Comparison of ENCODE assay signal across 8 cellular contexts in the genomic region with DNA sequence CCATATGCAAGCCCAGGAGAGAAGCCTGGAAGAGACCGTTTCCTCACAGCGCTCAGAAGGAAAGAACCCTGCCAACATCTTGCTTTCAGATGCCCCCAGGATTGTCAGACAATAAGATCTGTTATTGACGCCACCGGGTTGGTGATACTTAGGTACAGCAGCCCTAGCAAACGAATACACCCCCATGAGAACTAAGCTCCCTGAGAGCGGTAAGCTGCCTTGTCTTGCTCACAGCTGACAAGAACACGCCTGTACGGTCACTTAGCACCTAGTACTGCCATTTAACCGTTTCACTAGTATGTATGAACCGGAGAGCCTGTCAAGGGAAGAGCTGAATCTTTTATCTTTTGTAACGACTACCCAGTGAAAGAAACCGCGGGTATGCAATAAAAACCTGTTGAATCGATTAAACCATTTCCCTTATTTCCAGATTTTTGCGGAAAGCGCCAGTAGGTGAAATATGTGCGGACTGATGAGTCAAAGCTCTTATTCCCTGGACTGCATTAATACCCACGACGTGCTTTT. TPM values are rescaled to one million over a fixed set of nuclear protein-coding genes. Genes with fewer than 3 reads are reported as not detected.
DNase-seq lines count a peak whose midpoint lies in the region; ATAC-seq and TF ChIP-seq lines count a peak whose summit lies in the region.

No MANE protein-coding gene starts in this region.

- H3K79me1 ChIP-seq in mesendoderm (ENCODE audit: low read length): peaks cover 1% of the 10 kb centered on the region

- H3K27me3 ChIP-seq in mesendoderm (ENCODE audit: insufficient read depth, low read length, poor library complexity) (no peaks in the 10 kb centered on the region), vagina (no peaks in the 10 kb centered on the region)

- H4K8ac ChIP-seq in mesendoderm (ENCODE audit: low read depth, low read length): no peak overlapping the region

- peak overlapping the region; percentile 40 for H3K4me3 ChIP-seq in mesendoderm (ENCODE audit: low read length)
- peak overlapping the region; percentile 43 to 53 for H3K4me3 ChIP-seq in vagina

- H3K18ac ChIP-seq in mesendoderm (ENCODE audit: low read length): no peak overlapping the region

- TF ChIP-seq CTCF in chondrocyte (IDR thresholded peaks at IDR 0.05) (no peak), vagina (IDR thresholded peaks at IDR 0.05) (no peak)

- peak overlapping the region; percentile 46 for H3K56ac ChIP-seq in mesendoderm (ENCODE audit: low read length)

- peaks cover 15% of the 10 kb centered on the region for H3K4me1 Mint-ChIP-seq in chondrocyte (ENCODE audit: low read depth)

- peak overlapping the region; percentile 45 for H3K9ac ChIP-seq in mesendoderm (ENCODE audit: low read length)

- H3K23ac ChIP-seq in mesendoderm (ENCODE audit: low read length): no peak overlapping the region

- intact Hi-C loops in vagina (cut with DNase I): no loop called here

- H4K5ac ChIP-seq in mesendoderm (ENCODE audit: low read length): no peak overlapping the region

- peak overlapping the region; percentile 77 for H3K27ac Mint-ChIP-seq in chondrocyte (ENCODE audit: unreplicated experiment)

- ATAC-seq in HG03439 (IDR thresholded peaks at IDR 0.05; ENCODE audit: unreplicated experiment): no peak

- no peaks in the 10 kb centered on the region for H3K79me2 ChIP-seq in mesendoderm (ENCODE audit: control insufficient read depth, insufficient read depth, low read length)

- TF ChIP-seq POLR2A in vagina (IDR thresholded peaks at IDR 0.05): no peak

- no peaks in the 10 kb centered on the region for H3K36me3 ChIP-seq in mesendoderm (ENCODE audit: control insufficient read depth, insufficient read depth, low read length)
- H3K36me3 ChIP-seq in vagina: no peaks in the 10 kb centered on the region

- no peak overlapping the region for H2BK15ac ChIP-seq in mesendoderm (replicated peaks; ENCODE audit: low read depth)

- H2BK5ac ChIP-seq in mesendoderm (ENCODE audit: low read length): no peak overlapping the region

- H3K9me3 ChIP-seq in vagina: peaks cover 3% of the 10 kb centered on the region

- peak overlapping the region; percentile 65 for H3K4me2 ChIP-seq in mesendoderm (ENCODE audit: low read length)

- peak overlapping the region; percentile 57 for H3K4ac ChIP-seq in mesendoderm (ENCODE audit: low read depth, low read length)

- DNase-seq in Ammon's horn (ENCODE audit: low spot score) (peak; percentile 14), NCI-H1417 (lab: John Stamatoyannopoulos, UW) (peak; percentile 80 to 90 (median 81)), chondrocyte (ENCODE audit: low spot score) (no peak), mesendoderm (peak; percentile 44), vagina (ENCODE audit: extremely low spot score in 2 of 2) (no peak), HCEC 1CT (no peak)
- DNase-seq in activated CD4-positive, alpha-beta T cell treated with anti-CD3 and anti-CD28 coated beads for 1 hour: no peak

- peaks cover 2% of the 10 kb centered on the region for H3K36me3 Mint-ChIP-seq in chondrocyte (ENCODE audit: low read depth)

- H2AK5ac ChIP-seq in mesendoderm (ENCODE audit: low read length): no peak overlapping the region

- H2BK120ac ChIP-seq in mesendoderm (ENCODE audit: low read depth, low read length): no peak overlapping the region

- H3K9me3 Mint-ChIP-seq in chondrocyte (ENCODE audit: low read depth): peaks cover 2% of the 10 kb centered on the region

- H3K4me1 ChIP-seq in mesendoderm (ENCODE audit: control insufficient read depth, low read depth, low read length) (peaks cover 6% of the 10 kb centered on the region), vagina (peaks cover 17% of the 10 kb centered on the region)

- H3K27me3 Mint-ChIP-seq in chondrocyte (ENCODE audit: low read depth): peaks cover 7% of the 10 kb centered on the region

- WGBS in mesendoderm (ENCODE audit: extremely low coverage, insufficient coverage, low lambda C conversion rate): no CpG with 5 or more reads among the region's 19 CpGs

- no peak overlapping the region for H3K27ac ChIP-seq in mesendoderm (ENCODE audit: low read depth, low read length)
- no peak overlapping the region for H3K27ac ChIP-seq in vagina

- peak overlapping the region; percentile 84 for H3K4me3 Mint-ChIP-seq in chondrocyte (ENCODE audit: unreplicated experiment)

RNA-seq across cellular contexts. Expression of a gene that starts 0.6 kb away (rescaled TPM):
- total RNA-seq in chondrocyte (0.30 to 0.53 TPM (median 0.33 TPM) in 3 replicates), vagina (not detected)
- 0.59 TPM for polyA plus RNA-seq in mesendoderm (2013, experiment 1 of 2)
- 0.59 TPM for polyA plus RNA-seq in mesendoderm (2013, experiment 2 of 2)

Comparison
In these comparisons a context has a peak if more than half of its experiments do, and no peak if none do; other contexts are left out.
1. DNase-seq: peak in Ammon's horn (single experiment), NCI-H1417 (3 of 3) and mesendoderm (single experiment); none in chondrocyte (single experiment), vagina (0 of 2), activated CD4-positive, alpha-beta T cell treated with anti-CD3 and anti-CD28 coated beads for 1 hour (single experiment) and HCEC 1CT (single experiment).